In the genomic region with DNA sequence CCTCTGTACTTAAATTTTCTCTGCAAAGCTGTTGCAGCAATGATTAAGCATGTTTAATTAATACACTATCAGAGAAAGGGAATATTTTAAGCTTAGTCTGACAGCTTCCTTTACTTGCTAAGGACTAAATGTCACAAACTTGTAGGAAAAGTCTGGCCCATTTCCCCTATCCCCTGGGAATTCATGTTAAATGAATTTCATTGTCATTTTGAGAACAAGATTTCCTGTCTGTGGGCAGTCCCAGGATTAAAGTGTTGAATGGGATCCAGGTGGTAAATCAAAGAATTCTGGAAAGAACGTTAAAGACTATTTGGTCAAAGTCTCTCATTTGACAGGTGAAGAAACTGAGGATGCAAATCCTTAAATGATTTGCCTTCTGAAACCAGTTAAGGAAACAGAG, we compare ENCODE assay signal across 15 cellular contexts.
DNase-seq lines count a peak whose midpoint lies in the region; ATAC-seq and TF ChIP-seq lines count a peak whose summit lies in the region.
"Had no signal": no experiment of that assay in that cellular context is flagged by ENCODE, and none has a peak within 500 bp of the region (broad histone marks: within the 10 kb centered on the region; RNA-seq: fewer than 3 reads in every experiment).

No MANE protein-coding gene starts in this region.

- no peaks in the 10 kb centered on the region for H3K79me2 ChIP-seq in GM23338 (replicated peaks; ENCODE audit: insufficient read depth)

- intact Hi-C loops in A673 (cut with micrococcal nuclease; ENCODE audit: unreplicated experiment), result no loop called here

- H3K9me3 ChIP-seq in A673 (ENCODE audit: low read depth, low read length, poor library complexity, severe bottlenecking), result no peaks in the 10 kb centered on the region
- H3K9me3 ChIP-seq: BE2C, Caco-2 had no signal

- H3K27me3 Mint-ChIP-seq in GM23338 (ENCODE audit: insufficient read depth, low read depth, poor library complexity), result no peaks in the 10 kb centered on the region
- H3K27me3 Mint-ChIP-seq in WTC11 (ENCODE audit: low read depth), result no peaks in the 10 kb centered on the region
- H3K27me3 Mint-ChIP-seq in mesothelial cell of epicardium (ENCODE audit: low read depth), result no peaks in the 10 kb centered on the region
- H3K27me3 Mint-ChIP-seq in endothelial cell (ENCODE audit: unreplicated experiment), result no peaks in the 10 kb centered on the region
- no peaks in the 10 kb centered on the region for H3K27me3 Mint-ChIP-seq in activated CD4-positive, alpha-beta memory T cell treated with anti-CD3 and anti-CD28 coated beads, Interleukin-2, amount 10 ng/mL, durations not matched to agents 7 days and 5 days
- H3K27me3 Mint-ChIP-seq: CD4-positive, CD25-positive, alpha-beta regulatory T cell had no signal

- H3K9me2 ChIP-seq in GM23338 (ENCODE audit: insufficient read depth), result peaks cover 4% of the 10 kb centered on the region

- CTCF ChIA-PET in A673 (lab: Charles Lee), result no interaction called here
- CTCF ChIA-PET in WTC11 (lab: Charles Lee), result interaction anchor here (1.6 kb wide), 1 partner anchor 24 kb away, joined by 5 read pairs; no protein-coding TSS in a partner anchor
- CTCF ChIA-PET in activated CD4-positive, alpha-beta memory T cell treated with anti-CD3 and anti-CD28 coated beads, Interleukin-2, amount 10 ng/mL, durations not matched to agents 7 days and 5 days (lab: Charles Lee), result no interaction called here

- no TSS peak for BruUV-seq in A673 (replicated peaks; lab: Mats Ljungman, UMichigan)

- no peak for TF ChIP-seq CTCF in A673 (conservative IDR thresholded peaks at IDR 0.05; ENCODE audit: low read depth, low read length)
- no peak for TF ChIP-seq CTCF in GM23338 (conservative IDR thresholded peaks at IDR 0.05; ENCODE audit: low read depth in 2 of 2)
- TF ChIP-seq CTCF in WTC11 (IDR thresholded peaks at IDR 0.05), result no peak
- no peak for TF ChIP-seq CTCF in mesothelial cell of epicardium (IDR thresholded peaks at IDR 0.05; ENCODE audit: unreplicated experiment)
- no peak for TF ChIP-seq CTCF in endothelial cell (IDR thresholded peaks at IDR 0.05; ENCODE audit: unreplicated experiment)

- no peaks in the 10 kb centered on the region for H4K20me1 ChIP-seq in GM23338 (replicated peaks; ENCODE audit: insufficient read depth)

- H3K4me3 Mint-ChIP-seq in GM23338 (no peak overlapping the region), WTC11 (no peak overlapping the region), mesothelial cell of epicardium (no peak overlapping the region), endothelial cell (ENCODE audit: unreplicated experiment) (no peak overlapping the region)
- H3K4me3 Mint-ChIP-seq in activated CD4-positive, alpha-beta memory T cell treated with anti-CD3 and anti-CD28 coated beads, Interleukin-2, amount 10 ng/mL, durations not matched to agents 7 days and 5 days, result no peak overlapping the region
- H3K4me3 Mint-ChIP-seq: CD4-positive, CD25-positive, alpha-beta regulatory T cell had no signal

- POLR2A ChIA-PET in A673 (lab: Charles Lee; ENCODE audit: low non-redundant PET), result interaction anchor here (0.6 kb wide), 1 partner anchor 338 kb away, joined by 5 read pairs; no protein-coding TSS in a partner anchor
- POLR2A ChIA-PET in WTC11 (lab: Charles Lee), result no interaction called here
- POLR2A ChIA-PET in activated CD4-positive, alpha-beta memory T cell treated with anti-CD3 and anti-CD28 coated beads, Interleukin-2, amount 10 ng/mL, durations not matched to agents 7 days and 5 days (lab: Charles Lee), result no interaction called here

- H3K4me3 ChIP-seq in A673 (ENCODE audit: low read depth, low read length, poor library complexity, severe bottlenecking), result no peak overlapping the region
- H3K4me3 ChIP-seq in GM23338, result no peak overlapping the region
- H3K4me3 ChIP-seq: GM23248 had no signal

- 0 out of 2 replicates have a peak overlapping the region, but pooled peaks have one; percentile 18 for H3K27ac Mint-ChIP-seq in GM23338
- peak overlapping the region; percentile 67; the same call in 1 of the 2 replicates for H3K27ac Mint-ChIP-seq in WTC11
- H3K27ac Mint-ChIP-seq in mesothelial cell of epicardium, result peak overlapping the region; percentile 30
- H3K27ac Mint-ChIP-seq in endothelial cell (ENCODE audit: unreplicated experiment), result no peak overlapping the region
- no peak overlapping the region for H3K27ac Mint-ChIP-seq in activated CD4-positive, alpha-beta memory T cell treated with anti-CD3 and anti-CD28 coated beads, Interleukin-2, amount 10 ng/mL, durations not matched to agents 7 days and 5 days
- H3K27ac Mint-ChIP-seq: CD4-positive, CD25-positive, alpha-beta regulatory T cell had no signal

- peak overlapping the region; percentile 6; the same call in 1 of the 2 replicates for H3K4me2 ChIP-seq in GM23338

- peaks cover 16% of the 10 kb centered on the region for H3K4me1 Mint-ChIP-seq in GM23338
- H3K4me1 Mint-ChIP-seq in WTC11, result peaks cover 29% of the 10 kb centered on the region
- H3K4me1 Mint-ChIP-seq in mesothelial cell of epicardium, result peaks cover 33% of the 10 kb centered on the region
- H3K4me1 Mint-ChIP-seq in endothelial cell (ENCODE audit: unreplicated experiment), result no peaks in the 10 kb centered on the region
- no peaks in the 10 kb centered on the region for H3K4me1 Mint-ChIP-seq in activated CD4-positive, alpha-beta memory T cell treated with anti-CD3 and anti-CD28 coated beads, Interleukin-2, amount 10 ng/mL, durations not matched to agents 7 days and 5 days
- H3K4me1 Mint-ChIP-seq: CD4-positive, CD25-positive, alpha-beta regulatory T cell had no signal

- H3K36me3 ChIP-seq in A673 (ENCODE audit: insufficient read depth, low read length, poor library complexity, severe bottlenecking) (no peaks in the 10 kb centered on the region), GM23338 (ENCODE audit: insufficient read depth) (no peaks in the 10 kb centered on the region)
- H3K36me3 ChIP-seq: BE2C had no signal

- ATAC-seq in GM23338 (no peak), WTC11 (peak; percentile 26; the same call in 1 of the 2 replicates)

- DNase-seq in A673 (ENCODE audit: low spot score) (peak; percentile 70), GM23338 (ENCODE audit: low spot score) (peak; percentile 27), WTC11 (ENCODE audit: low spot score) (no peak), mesothelial cell of epicardium (ENCODE audit: low spot score in 2 of 2, unreplicated experiment in 2 of 2) (no peak), T-helper 2 cell (no peak), endothelial cell (ENCODE audit: low spot score) (no peak)
- DNase-seq in activated CD4-positive, alpha-beta memory T cell treated with anti-CD3 and anti-CD28 coated beads, Interleukin-2, amount 10 ng/mL, durations not matched to agents 7 days and 5 days, result no peak
- DNase-seq: ACHN; BE2C; C1 segment of cervical spinal cord; Caco-2; CD4-positive, CD25-positive, alpha-beta regulatory T cell; DMS53; GM23248; HCEC 1CT had no signal

- H3K36me3 Mint-ChIP-seq in GM23338 (ENCODE audit: low read depth), result no peaks in the 10 kb centered on the region
- H3K36me3 Mint-ChIP-seq in WTC11, result no peaks in the 10 kb centered on the region
- H3K36me3 Mint-ChIP-seq in mesothelial cell of epicardium, result peaks cover 1% of the 10 kb centered on the region
- no peaks in the 10 kb centered on the region for H3K36me3 Mint-ChIP-seq in endothelial cell (ENCODE audit: low read depth, unreplicated experiment)
- H3K36me3 Mint-ChIP-seq in activated CD4-positive, alpha-beta memory T cell treated with anti-CD3 and anti-CD28 coated beads, Interleukin-2, amount 10 ng/mL, durations not matched to agents 7 days and 5 days (ENCODE audit: low read depth), result no peaks in the 10 kb centered on the region
- H3K36me3 Mint-ChIP-seq: CD4-positive, CD25-positive, alpha-beta regulatory T cell had no signal

- H2AFZ ChIP-seq in GM23338, result 0 out of 2 replicates have a peak overlapping the region, but pooled peaks have one; percentile 11
- H2AFZ ChIP-seq: GM23248 had no signal

- H3K27ac ChIP-seq in A673 (ENCODE audit: low read depth, low read length, poor library complexity, severe bottlenecking) (no peak overlapping the region), GM23338 (ENCODE audit: low read depth) (no peak overlapping the region)
- H3K27ac ChIP-seq: GM23248 had no signal

- H3K4me1 ChIP-seq in A673 (ENCODE audit: insufficient read depth, low read length, poor library complexity, severe bottlenecking) (peaks cover 14% of the 10 kb centered on the region), GM23338 (ENCODE audit: insufficient read depth) (peaks cover 12% of the 10 kb centered on the region; the same call in 1 of the 2 replicates)
- H3K4me1 ChIP-seq: Caco-2 had no signal

- H3K9me3 Mint-ChIP-seq in GM23338 (no peaks in the 10 kb centered on the region), WTC11 (no peaks in the 10 kb centered on the region), mesothelial cell of epicardium (peaks cover 8% of the 10 kb centered on the region), endothelial cell (ENCODE audit: unreplicated experiment) (no peaks in the 10 kb centered on the region)
- H3K9me3 Mint-ChIP-seq in activated CD4-positive, alpha-beta memory T cell treated with anti-CD3 and anti-CD28 coated beads, Interleukin-2, amount 10 ng/mL, durations not matched to agents 7 days and 5 days, result peaks cover 12% of the 10 kb centered on the region

- H3K27me3 ChIP-seq in A673 (replicated peaks; ENCODE audit: insufficient read depth, low read depth, low read length, poor library complexity), result peaks cover 6% of the 10 kb centered on the region
- H3K27me3 ChIP-seq in GM23338 (ENCODE audit: insufficient read depth), result no peaks in the 10 kb centered on the region
- H3K27me3 ChIP-seq: BE2C had no signal

- H3F3A ChIP-seq in GM23338 (replicated peaks; ENCODE audit: low read depth), result no peaks in the 10 kb centered on the region

TF ChIP-seq in WTC11, 78 proteins besides CTCF, POLR2A, EP300 and RAD21 (continues in another document):
- no peak for TF ChIP-seq RORB (CRISPR knock-in tag; IDR thresholded peaks at IDR 0.05)
- TF ChIP-seq ERG (CRISPR knock-in tag; IDR thresholded peaks at IDR 0.05), result no peak
- TF ChIP-seq ZNF263 (CRISPR knock-in tag; IDR thresholded peaks at IDR 0.05; ENCODE audit: low read depth), result no peak

Comparison
In these comparisons a context has a peak if more than half of its experiments do, and no peak if none do; other contexts are left out.
1. DNase-seq: peak in A673 (single experiment) and GM23338 (single experiment); none in WTC11 (single experiment), mesothelial cell of epicardium (0 of 2), T-helper 2 cell (0 of 5), endothelial cell (single experiment) and activated CD4-positive, alpha-beta memory T cell treated with anti-CD3 and anti-CD28 coated beads, Interleukin-2, amount 10 ng/mL, durations not matched to agents 7 days and 5 days (single experiment).
2. H3K27ac Mint-ChIP-seq: peak in GM23338 (single experiment), WTC11 (single experiment) and mesothelial cell of epicardium (single experiment); none in endothelial cell (single experiment) and activated CD4-positive, alpha-beta memory T cell treated with anti-CD3 and anti-CD28 coated beads, Interleukin-2, amount 10 ng/mL, durations not matched to agents 7 days and 5 days (single experiment).